Comparison of ENCODE assay signal across 26 cellular contexts in genomic region chr18:23916338-23916737, GRCh38.
"Had no signal": no experiment of that assay in that cellular context is flagged by ENCODE, and none has a peak within 500 bp of the region (broad histone marks: within the 10 kb centered on the region; RNA-seq: fewer than 3 reads in every experiment).

No MANE protein-coding gene starts in this region.

- H3K4me3 Mint-ChIP-seq: immature natural killer cell; memory B cell; natural killer cell; stimulated activated memory B cell treated with anti-CD40 and anti-IgM and Interleukin-4, amounts not matched to agents 10 μg/mL and 1 μg/mL and 100 μg/mL, for 72 hours; type B pancreatic cell had no signal

- H3K4me3 ChIP-seq: coronary artery, esophagus squamous epithelium, lung, ovary, psoas muscle, skin epidermis, spleen, testis, tibial artery had no signal

- ATAC-seq: left ventricle myocardium superior; natural killer cell; psoas muscle; right cardiac atrium; stimulated activated memory B cell treated with anti-CD40 and anti-IgM and Interleukin-4, amounts not matched to agents 10 μg/mL and 1 μg/mL and 100 μg/mL, for 72 hours; stimulated activated naive CD8-positive, alpha-beta T cell treated with anti-CD3 and anti-CD28 coated beads, Interleukin-15, Interleukin-2, amounts not matched to agents 100 U/mL and 50 U/mL, for 24 hours had no signal

- H3K9me3 Mint-ChIP-seq: immature natural killer cell; memory B cell; natural killer cell; stimulated activated memory B cell treated with anti-CD40 and anti-IgM and Interleukin-4, amounts not matched to agents 10 μg/mL and 1 μg/mL and 100 μg/mL, for 72 hours; type B pancreatic cell had no signal

- H3K36me3 Mint-ChIP-seq: immature natural killer cell; memory B cell; natural killer cell; stimulated activated memory B cell treated with anti-CD40 and anti-IgM and Interleukin-4, amounts not matched to agents 10 μg/mL and 1 μg/mL and 100 μg/mL, for 72 hours; type B pancreatic cell had no signal

- DNase-seq: dermis blood vessel endothelial cell; effector memory CD4-positive, alpha-beta T cell; erythroblast; esophagus squamous epithelium; hypothalamus; immature natural killer cell; kidney glomerular epithelial cell; left ventricle myocardium superior; natural killer cell; occipital lobe; ovary; posterior cingulate gyrus; psoas muscle; right cardiac atrium; spleen; stimulated activated CD4-positive, alpha-beta T cell treated with anti-CD3 and anti-CD28 coated beads, Interleukin-4, amount 100 ng/mL, for 4 hours; stimulated activated naive CD8-positive, alpha-beta T cell treated with anti-CD3 and anti-CD28 coated beads, Interleukin-15, Interleukin-2, amounts not matched to agents 100 U/mL and 50 U/mL, for 24 hours; substantia nigra; testis; tibial artery had no signal
